Comparison of ENCODE assay signal across 21 cellular contexts in genomic region chr3:148938931-148939330, GRCh38.
"Had no signal": no experiment of that assay in that cellular context is flagged by ENCODE, and none has a peak within 500 bp of the region (broad histone marks: within the 10 kb centered on the region; RNA-seq: fewer than 3 reads in every experiment).

No MANE protein-coding gene starts in this region.

- DNase-seq: activated B cell treated with CpG ODN at 0.5 μM for 24 hours; activated CD4-positive, alpha-beta memory T cell treated with anti-CD3 and anti-CD28 coated beads, Interleukin-2, amount 10 ng/mL, durations not matched to agents 7 days and 5 days; activated CD4-positive, alpha-beta T cell treated with anti-CD3 and anti-CD28 coated beads for 4 hours; activated CD8-positive, alpha-beta memory T cell treated with anti-CD3 and anti-CD28 coated beads, Interleukin-2, amount 10 ng/mL, durations not matched to agents 7 days and 5 days; activated naive CD4-positive, alpha-beta T cell; activated naive CD8-positive, alpha-beta T cell treated with anti-CD3 and anti-CD28 coated beads for 36 hours; activated T-cell treated with anti-CD3 and anti-CD28 coated beads, Interleukin-2, amount 50 U/mL, for 1 hour; amniotic stem cell; erythroblast; gastrocnemius medialis; heart left ventricle; immature natural killer cell; mesendoderm; naive thymus-derived CD8-positive, alpha-beta T cell; right cardiac atrium; stimulated activated naive CD8-positive, alpha-beta T cell treated with anti-CD3 and anti-CD28 coated beads, Interleukin-15, Interleukin-2, amounts not matched to agents 100 U/mL and 50 U/mL, for 24 hours; T-helper 1 cell; T-helper 9 cell had no signal

- H3K27me3 ChIP-seq: gastrocnemius medialis had no signal

- ATAC-seq: activated CD8-positive, alpha-beta memory T cell treated with anti-CD3 and anti-CD28 coated beads, Interleukin-2, amount 10 ng/mL, durations not matched to agents 7 days and 5 days; activated T-helper 17 cell treated with anti-CD3 and anti-CD28 coated beads, Interleukin-2, amount 50 U/mL, for 72 hours; gastrocnemius medialis; heart left ventricle; naive thymus-derived CD8-positive, alpha-beta T cell; right cardiac atrium; stimulated activated naive CD8-positive, alpha-beta T cell treated with anti-CD3 and anti-CD28 coated beads, Interleukin-15, Interleukin-2, amounts not matched to agents 100 U/mL and 50 U/mL, for 24 hours had no signal

- H3K27ac ChIP-seq: gastrocnemius medialis, heart left ventricle, skin epidermis, thoracic aorta had no signal
